In genomic region chr21:36060159-36060921, GRCh38 we compare ENCODE assay signal across 8 cellular contexts. TPM values are rescaled to one million over a fixed set of nuclear protein-coding genes. Genes with fewer than 3 reads are reported as not detected.
DNase-seq lines count a peak whose midpoint lies in the region; ATAC-seq and TF ChIP-seq lines count a peak whose summit lies in the region.

Gene SETD4 (minus strand): TSS chr21:36060526. CDS start chr21:36058888, 1,638 bp downstream.

- in situ Hi-C loops in transverse colon (cut with MboI; ENCODE audit: low pct_ligation_motif_present in 1 of 4, low pct_unique_long_range_greater_than_20kb in 1 of 4, low sequenced_read_pairs in 3 of 4): no loop called here

- intact Hi-C loops in transverse colon (cut with DNase I; ENCODE audit: low total_unique reads): no loop called here

- peak; percentile 90 for ATAC-seq in HG02759 (IDR thresholded peaks at IDR 0.05; ENCODE audit: unreplicated experiment)

- no peak within 1 kb of the TSS for H3K23ac ChIP-seq in trophoblast cell (ENCODE audit: low read length)

- peak within 1 kb of the TSS; percentile 62 for H3K18ac ChIP-seq in trophoblast cell (ENCODE audit: low read length)

- H3K79me1 ChIP-seq in trophoblast cell (ENCODE audit: low read length): peaks cover 27% of the 10 kb centered on the region

- H3K4me2 ChIP-seq in trophoblast cell (ENCODE audit: low read length): peak within 1 kb of the TSS; percentile 87

- peak within 1 kb of the TSS; percentile 99 for H2BK5ac ChIP-seq in trophoblast cell (ENCODE audit: low read depth, low read length, poor library complexity)

- no peak for TF ChIP-seq EP300 in transverse colon (IDR thresholded peaks at IDR 0.05; ENCODE audit: low read depth)

- H3K27me3 ChIP-seq in cardiac muscle cell (no peaks in the 10 kb centered on the region), trophoblast cell (ENCODE audit: insufficient read depth, low read length) (no peaks in the 10 kb centered on the region), transverse colon (no peaks in the 10 kb centered on the region)

- peak within 1 kb of the TSS; percentile 82 for H4K8ac ChIP-seq in trophoblast cell (ENCODE audit: low read depth, low read length)

- H2AK5ac ChIP-seq in trophoblast cell (ENCODE audit: low read length): peak within 1 kb of the TSS; percentile 86

- TF ChIP-seq POLR2A in transverse colon (IDR thresholded peaks at IDR 0.05): peak; percentile 95

- no CpG with 5 or more reads among the region's 57 CpGs for WGBS in trophoblast cell (ENCODE audit: extremely low coverage, insufficient coverage, insufficient read length)
- WGBS in transverse colon (ENCODE audit: low coverage in 1 of 2), 2 donors: 0% methylated on average over 38 of the region's 57 CpGs; no CpG with 5 or more reads in 1 of the 2 donors

- H3K36me3 ChIP-seq in cardiac muscle cell: peaks cover 17% of the 10 kb centered on the region
- H3K36me3 ChIP-seq in trophoblast cell (ENCODE audit: control insufficient read depth in 1 of 2, insufficient read depth in 2 of 2, low read length in 2 of 2): peaks cover 14 to 20% of the 10 kb centered on the region in 2 experiments
- peaks cover 0 to 17% (median 9%) of the 10 kb centered on the region in 4 donors for H3K36me3 ChIP-seq in transverse colon

- H4K91ac ChIP-seq in trophoblast cell (ENCODE audit: low read depth, low read length): peak within 1 kb of the TSS; percentile 88

- H2BK12ac ChIP-seq in trophoblast cell (ENCODE audit: low read length): no peak within 1 kb of the TSS

- H2AFZ ChIP-seq in trophoblast cell (ENCODE audit: insufficient read depth, low read length, poor library complexity): peak within 1 kb of the TSS; percentile 41

- peak within 1 kb of the TSS; percentile 84 for H4K12ac ChIP-seq in trophoblast cell (ENCODE audit: low read depth, low read length)

- H3K9me3 ChIP-seq in cardiac muscle cell (ENCODE audit: low read depth): no peaks in the 10 kb centered on the region
- no peaks in the 10 kb centered on the region for H3K9me3 ChIP-seq in trophoblast cell (ENCODE audit: insufficient read depth, low read depth, low read length)
- no peaks in the 10 kb centered on the region for H3K9me3 ChIP-seq in transverse colon

- peak within 1 kb of the TSS; percentile 89 for H3K9ac ChIP-seq in trophoblast cell (ENCODE audit: low read length)

- peak within 1 kb of the TSS; percentile 86 for H3K27ac ChIP-seq in cardiac muscle cell
- peak within 1 kb of the TSS; percentile 95 for H3K27ac ChIP-seq in trophoblast cell (ENCODE audit: low read depth, low read length)
- peak within 1 kb of the TSS; percentile 87 to 95 (median 94) for H3K27ac ChIP-seq in transverse colon

- peak within 1 kb of the TSS; percentile 92 for H3K14ac ChIP-seq in trophoblast cell (ENCODE audit: low read length)

- H3K4me3 ChIP-seq in GM12864 (ENCODE audit: low read depth, low read length) (peak within 1 kb of the TSS; percentile 90), cardiac muscle cell (peak within 1 kb of the TSS; percentile 69), trophoblast cell (ENCODE audit: low read depth, low read length) (peak within 1 kb of the TSS; percentile 94), transverse colon (peak within 1 kb of the TSS; percentile 57 to 77 (median 60))

- H3K4ac ChIP-seq in trophoblast cell (ENCODE audit: low read depth, low read length): peak within 1 kb of the TSS; percentile 80

- peak; percentile 81 for DNase-seq in GM12864 (ENCODE audit: low read depth)
- peak; percentile 97 to 99 (median 98) for DNase-seq in NCI-H1417 (lab: John Stamatoyannopoulos, UW)
- peak; percentile 85 to 89 for DNase-seq in SW 1271 (lab: John Stamatoyannopoulos, UW)
- peak; percentile 80 for DNase-seq in activated naive CD8-positive, alpha-beta T cell treated with anti-CD3 and anti-CD28 coated beads, Interleukin-2, amount 50 U/mL, for 16 hours (ENCODE audit: low read depth, low spot score)
- peak; percentile 92 to 95 for DNase-seq in cardiac muscle cell (ENCODE audit: low read depth in 1 of 2, low spot score in 1 of 2)
- DNase-seq in trophoblast cell: peak; percentile 95 to 96
- peak; percentile 94 for DNase-seq in transverse colon

- H3K79me2 ChIP-seq in trophoblast cell (ENCODE audit: control insufficient read depth, insufficient read depth, low read length, poor library complexity): peaks cover 5% of the 10 kb centered on the region

- TF ChIP-seq CTCF in GM12864 (IDR thresholded peaks at IDR 0.05; ENCODE audit: low read depth, low read length, missing control alignments): no peak
- no peak for TF ChIP-seq CTCF in cardiac muscle cell (IDR thresholded peaks at IDR 0.05; ENCODE audit: low read depth, low read length)
- no peak for TF ChIP-seq CTCF in transverse colon (IDR thresholded peaks at IDR 0.05)

- peak within 1 kb of the TSS; percentile 97 for H2BK120ac ChIP-seq in trophoblast cell (ENCODE audit: insufficient read depth, low read length, poor library complexity)

- H3K4me1 ChIP-seq in cardiac muscle cell (ENCODE audit: low read depth) (peaks cover 4% of the 10 kb centered on the region), trophoblast cell (ENCODE audit: control insufficient read depth in 1 of 2, insufficient read depth in 2 of 2, low read length in 2 of 2) (peaks cover 9 to 20% of the 10 kb centered on the region in 2 experiments), transverse colon (peaks cover 7 to 24% (median 12%) of the 10 kb centered on the region in 4 donors)

RNA-seq across cellular contexts. Expression of gene SETD4, which starts in this region (rescaled TPM):
- total RNA-seq in cardiac muscle cell: 14.7 and 16.2 TPM in 2 replicates
- 18.1 and 28.5 TPM in 2 replicates for polyA plus RNA-seq in cardiac muscle cell
- polyA plus RNA-seq in trophoblast cell (2013): 17.4 and 20.0 TPM in 2 replicates
- 10 to 100 TPM in 3 of 4 donors, 1 to 10 TPM in 1; 5.4 to 35.9 (median 29.4) TPM for total RNA-seq in transverse colon

Comparison
In these comparisons a context has a peak if more than half of its experiments do, and no peak if none do; other contexts are left out.
1. Peak in every context shown above with its lines: DNase-seq, ATAC-seq, H3K4me3 ChIP-seq and H3K27ac ChIP-seq.